Comparison of ENCODE assay signal across 9 cellular contexts in the genomic region with DNA sequence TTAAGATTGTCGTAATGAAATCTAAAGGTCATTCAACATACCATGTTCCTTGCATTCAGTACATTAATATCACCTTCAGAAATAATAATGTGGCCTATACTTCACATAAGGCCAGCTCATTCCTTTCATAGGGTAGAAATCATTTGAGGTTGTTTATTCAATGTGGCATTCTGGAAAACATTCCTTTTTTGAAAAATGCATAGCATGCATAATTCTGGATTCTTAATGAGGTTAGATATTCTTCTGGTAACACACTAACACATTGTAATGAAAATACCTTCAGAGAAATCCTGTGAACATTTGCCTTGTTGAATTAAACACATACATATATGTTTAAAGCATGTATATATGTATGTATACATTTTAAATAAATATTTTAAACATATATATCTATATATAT.
"Had no signal": no experiment of that assay in that cellular context is flagged by ENCODE, and none has a peak within 500 bp of the region (broad histone marks: within the 10 kb centered on the region; RNA-seq: fewer than 3 reads in every experiment).

No MANE protein-coding gene starts in this region.

- DNase-seq: GM23248, GOT3, H7, HFFc6, KBM-7 had no signal

- H3K4me2 ChIP-seq: KMS-11 had no signal

- H3K36me3 ChIP-seq: HAP-1 had no signal

- H3K9ac ChIP-seq: GM23248, KMS-11 had no signal

- FAIRE-seq: HTR-8/SVneo had no signal

- H3K9me3 ChIP-seq: HAP-1 had no signal

- H3K4me3 ChIP-seq: GM23248, HAP-1 had no signal

- H3K4me1 ChIP-seq: HAP-1 had no signal

- H3K27ac ChIP-seq: GM23248, KMS-11 had no signal

- ATAC-seq: HCT116 had no signal

- H2AFZ ChIP-seq: GM23248 had no signal
